Comparison of ENCODE assay signal across 8 cellular contexts in genomic region chr15:45715528-45715927, GRCh38.
DNase-seq lines count a peak whose midpoint lies in the region; ATAC-seq and TF ChIP-seq lines count a peak whose summit lies in the region.

No MANE protein-coding gene starts in this region.

- H3K9ac ChIP-seq in mesenchymal stem cell (ENCODE audit: low read length), result peak overlapping the region; percentile 12

- whole genome bisulfite sequencing in mesenchymal stem cell, result 100% methylated on average over 1 of the region's 1 CpG

- H3K4ac ChIP-seq in mesenchymal stem cell (ENCODE audit: low read depth in 1 of 2, low read length in 2 of 2), result no peak overlapping the region

- H3K4me1 Mint-ChIP-seq in WTC11, result peaks cover 9% of the 10 kb centered on the region
- H3K4me1 Mint-ChIP-seq in activated T-helper 2 cell treated with anti-CD3 and anti-CD28 coated beads, Interferon-gamma antibody, Interleukin-2, Interleukin-4, amounts not matched to agents 10 μg/mL and 5 μg/mL and 100 μg/mL, durations not matched to agents 14 hours and 24 hours and 36 hours (ENCODE audit: low read depth), result peaks cover 3% of the 10 kb centered on the region

- H3K9me3 Mint-ChIP-seq in WTC11, result no peaks in the 10 kb centered on the region
- H3K9me3 Mint-ChIP-seq in activated T-helper 2 cell treated with anti-CD3 and anti-CD28 coated beads, Interferon-gamma antibody, Interleukin-2, Interleukin-4, amounts not matched to agents 10 μg/mL and 5 μg/mL and 100 μg/mL, durations not matched to agents 14 hours and 24 hours and 36 hours, result no peaks in the 10 kb centered on the region

- H2BK120ac ChIP-seq in mesenchymal stem cell (ENCODE audit: low read depth, low read length), result no peak overlapping the region

- POLR2A ChIA-PET in GM10248 (lab: Yijun Ruan, JAX) (no interaction called here), WTC11 (lab: Charles Lee) (no interaction called here)

- no peak overlapping the region for H4K8ac ChIP-seq in mesenchymal stem cell (ENCODE audit: low read length)

- H3K4me3 Mint-ChIP-seq in WTC11, result no peak overlapping the region
- no peak overlapping the region for H3K4me3 Mint-ChIP-seq in activated T-helper 2 cell treated with anti-CD3 and anti-CD28 coated beads, Interferon-gamma antibody, Interleukin-2, Interleukin-4, amounts not matched to agents 10 μg/mL and 5 μg/mL and 100 μg/mL, durations not matched to agents 14 hours and 24 hours and 36 hours (ENCODE audit: low read depth)

- H3K9me3 ChIP-seq in mesenchymal stem cell (ENCODE audit: control insufficient read depth, low read length), result no peaks in the 10 kb centered on the region

- H2AFZ ChIP-seq in mesenchymal stem cell (ENCODE audit: low read depth, low read length), result no peak overlapping the region

- no peak overlapping the region for H3K4me3 ChIP-seq in mesenchymal stem cell (ENCODE audit: insufficient read depth in 1 of 2, low read depth in 1 of 2, low read length in 2 of 2)

- TF ChIP-seq CTCF in GM10248 (IDR thresholded peaks at IDR 0.05; ENCODE audit: control extremely low read depth, extremely low read depth, low read depth, missing control alignments) (peak; percentile 36), LNCAP (IDR thresholded peaks at IDR 0.05) (peak; percentile 44; the same call in 1 of the 2 replicates), WTC11 (IDR thresholded peaks at IDR 0.05) (no peak)

- 0 out of 2 replicates have a peak, but pooled peaks have one; percentile 34 for ATAC-seq in WTC11
- ATAC-seq in GM21619 (IDR thresholded peaks at IDR 0.05; ENCODE audit: unreplicated experiment), result no peak
- no peak for ATAC-seq in HG03565 (IDR thresholded peaks at IDR 0.05; ENCODE audit: unreplicated experiment)

- intact Hi-C loops in activated T-helper 2 cell treated with anti-CD3 and anti-CD28 coated beads, Interferon-gamma antibody, Interleukin-2, Interleukin-4, amounts not matched to agents 10 μg/mL and 5 μg/mL and 100 μg/mL, durations not matched to agents 14 hours and 24 hours and 36 hours (cut with micrococcal nuclease), result no loop called here

- H3K27ac Mint-ChIP-seq in WTC11, result no peak overlapping the region
- H3K27ac Mint-ChIP-seq in activated T-helper 2 cell treated with anti-CD3 and anti-CD28 coated beads, Interferon-gamma antibody, Interleukin-2, Interleukin-4, amounts not matched to agents 10 μg/mL and 5 μg/mL and 100 μg/mL, durations not matched to agents 14 hours and 24 hours and 36 hours, result no peak overlapping the region

- DNase-seq in GM10248 (ENCODE audit: extremely low spot score) (no peak), WTC11 (ENCODE audit: low spot score) (no peak), mesenchymal stem cell (peak; percentile 23)
- DNase-seq in stimulated activated CD4-positive, alpha-beta T cell treated with anti-CD3 and anti-CD28 coated beads, Interleukin-1b, Interleukin-23, amount 100 ng/mL, for 48 hours, result no peak
- DNase-seq in activated T-helper 2 cell treated with anti-CD3 and anti-CD28 coated beads, Interferon-gamma antibody, Interleukin-2, Interleukin-4, amounts not matched to agents 10 μg/mL and 5 μg/mL and 100 μg/mL, durations not matched to agents 14 hours and 24 hours and 36 hours (ENCODE audit: low spot score), result no peak

- H3K4me2 ChIP-seq in mesenchymal stem cell (ENCODE audit: low read length, poor library complexity, severe bottlenecking), result no peak overlapping the region

- no peak overlapping the region for H2BK15ac ChIP-seq in mesenchymal stem cell (ENCODE audit: low read depth, poor library complexity, severe bottlenecking)

- H4K91ac ChIP-seq in mesenchymal stem cell (ENCODE audit: low read length), result no peak overlapping the region

- no peaks in the 10 kb centered on the region for H3K27me3 Mint-ChIP-seq in WTC11 (ENCODE audit: low read depth)
- peaks cover 18% of the 10 kb centered on the region for H3K27me3 Mint-ChIP-seq in activated T-helper 2 cell treated with anti-CD3 and anti-CD28 coated beads, Interferon-gamma antibody, Interleukin-2, Interleukin-4, amounts not matched to agents 10 μg/mL and 5 μg/mL and 100 μg/mL, durations not matched to agents 14 hours and 24 hours and 36 hours (ENCODE audit: low read depth)

- no peak overlapping the region for H2BK12ac ChIP-seq in mesenchymal stem cell (ENCODE audit: low read length in 2 of 2)

- peaks cover 4% of the 10 kb centered on the region for H3K4me1 ChIP-seq in mesenchymal stem cell (ENCODE audit: control insufficient read depth, insufficient read depth, low read depth, low read length)

- no peak overlapping the region for H3K27ac ChIP-seq in mesenchymal stem cell (ENCODE audit: low read length, poor library complexity, severe bottlenecking)

- CTCF ChIA-PET in GM10248 (lab: Yijun Ruan, JAX), result interaction anchor here (1.0 to 2.0 kb wide), 7 partner anchors 9 to 65 kb away, joined by 3 to 14 read pairs (median 5); no protein-coding TSS in a partner anchor
- CTCF ChIA-PET in WTC11 (lab: Charles Lee), result interaction anchor here (0.6 to 2.1 kb wide), 14 partner anchors 9 to 361 kb away, joined by 3 to 37 read pairs (median 5); no protein-coding TSS in a partner anchor

- H3K14ac ChIP-seq in mesenchymal stem cell (ENCODE audit: low read length in 2 of 2), result no peak overlapping the region

- H3K27me3 ChIP-seq in mesenchymal stem cell (ENCODE audit: control insufficient read depth in 1 of 2, insufficient read depth in 1 of 2, low read length in 2 of 2), result no peaks in the 10 kb centered on the region

- H3K79me1 ChIP-seq in mesenchymal stem cell (replicated peaks; ENCODE audit: low read length, poor library complexity, severe bottlenecking), result peaks cover 4% of the 10 kb centered on the region

- no peak overlapping the region for H3K23ac ChIP-seq in mesenchymal stem cell (ENCODE audit: low read length in 2 of 2)

- H2AK5ac ChIP-seq in mesenchymal stem cell (ENCODE audit: low read length, severe bottlenecking), result no peak overlapping the region

- no peak overlapping the region for H2BK5ac ChIP-seq in mesenchymal stem cell (ENCODE audit: low read depth, low read length, poor library complexity, severe bottlenecking)

- no peaks in the 10 kb centered on the region for H3K36me3 Mint-ChIP-seq in WTC11
- no peaks in the 10 kb centered on the region for H3K36me3 Mint-ChIP-seq in activated T-helper 2 cell treated with anti-CD3 and anti-CD28 coated beads, Interferon-gamma antibody, Interleukin-2, Interleukin-4, amounts not matched to agents 10 μg/mL and 5 μg/mL and 100 μg/mL, durations not matched to agents 14 hours and 24 hours and 36 hours (ENCODE audit: low read depth)

- no peak overlapping the region for H3K18ac ChIP-seq in mesenchymal stem cell (ENCODE audit: low read depth in 1 of 2, low read length in 2 of 2)

- no peaks in the 10 kb centered on the region for H3K36me3 ChIP-seq in mesenchymal stem cell (ENCODE audit: control insufficient read depth in 1 of 2, insufficient read depth in 2 of 2, low read depth in 1 of 2, low read length in 2 of 2)

TF ChIP-seq in WTC11, 78 proteins besides CTCF, POLR2A, EP300 and RAD21 (continues in another document):
- TF ChIP-seq EMX1 (CRISPR knock-in tag; IDR thresholded peaks at IDR 0.05) (no peak), NFYB (CRISPR knock-in tag; conservative IDR thresholded peaks at IDR 0.05; ENCODE audit: low read depth) (no peak), ZNF317 (CRISPR knock-in tag; IDR thresholded peaks at IDR 0.05; ENCODE audit: borderline replicate concordance, low read depth) (no peak), RELA (CRISPR knock-in tag; IDR thresholded peaks at IDR 0.05; ENCODE audit: borderline replicate concordance) (no peak), ERG (CRISPR knock-in tag; IDR thresholded peaks at IDR 0.05) (no peak), RORB (CRISPR knock-in tag; IDR thresholded peaks at IDR 0.05) (no peak)
- TF ChIP-seq, protein P1, sequence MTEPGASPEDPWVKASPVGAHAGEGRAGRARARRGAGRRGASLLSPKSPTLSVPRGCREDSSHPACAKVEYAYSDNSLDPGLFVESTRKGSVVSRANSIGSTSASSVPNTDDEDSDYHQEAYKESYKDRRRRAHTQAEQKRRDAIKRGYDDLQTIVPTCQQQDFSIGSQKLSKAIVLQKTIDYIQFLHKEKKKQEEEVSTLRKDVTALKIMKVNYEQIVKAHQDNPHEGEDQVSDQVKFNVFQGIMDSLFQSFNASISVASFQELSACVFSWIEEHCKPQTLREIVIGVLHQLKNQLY (CRISPR knock-in tag; IDR thresholded peaks at IDR 0.05), result no peak
- TF ChIP-seq, protein P2, sequence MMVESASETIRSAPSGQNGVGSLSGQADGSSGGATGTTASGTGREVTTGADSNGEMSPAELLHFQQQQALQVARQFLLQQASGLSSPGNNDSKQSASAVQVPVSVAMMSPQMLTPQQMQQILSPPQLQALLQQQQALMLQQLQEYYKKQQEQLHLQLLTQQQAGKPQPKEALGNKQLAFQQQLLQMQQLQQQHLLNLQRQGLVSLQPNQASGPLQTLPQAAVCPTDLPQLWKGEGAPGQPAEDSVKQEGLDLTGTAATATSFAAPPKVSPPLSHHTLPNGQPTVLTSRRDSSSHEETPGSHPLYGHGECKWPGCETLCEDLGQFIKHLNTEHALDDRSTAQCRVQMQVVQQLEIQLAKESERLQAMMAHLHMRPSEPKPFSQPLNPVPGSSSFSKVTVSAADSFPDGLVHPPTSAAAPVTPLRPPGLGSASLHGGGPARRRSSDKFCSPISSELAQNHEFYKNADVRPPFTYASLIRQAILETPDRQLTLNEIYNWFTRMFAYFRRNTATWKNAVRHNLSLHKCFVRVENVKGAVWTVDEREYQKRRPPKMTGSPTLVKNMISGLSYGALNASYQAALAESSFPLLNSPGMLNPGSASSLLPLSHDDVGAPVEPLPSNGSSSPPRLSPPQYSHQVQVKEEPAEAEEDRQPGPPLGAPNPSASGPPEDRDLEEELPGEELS (CRISPR knock-in tag; IDR thresholded peaks at IDR 0.05), result no peak
